In the genomic region with DNA sequence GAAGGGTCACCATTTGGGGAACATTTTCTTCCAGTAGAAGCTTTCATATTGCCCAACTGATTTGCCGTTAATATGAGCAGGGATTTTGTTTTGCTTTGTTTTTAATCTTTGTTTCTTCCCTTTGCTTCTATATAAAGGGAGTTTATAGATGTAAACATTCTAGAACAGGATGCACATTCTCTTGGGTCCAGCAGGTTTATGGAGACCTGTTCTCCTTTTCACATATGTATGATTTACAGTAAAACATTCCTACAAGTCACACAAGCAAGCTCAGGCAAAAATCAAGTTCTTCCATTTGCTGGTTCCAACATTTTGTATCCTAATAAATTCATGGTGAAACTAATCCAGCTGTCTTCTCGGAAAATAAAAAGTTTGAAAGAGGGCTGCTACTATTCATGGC, we compare ENCODE assay signal across 31 cellular contexts.
"Had no signal": no experiment of that assay in that cellular context is flagged by ENCODE, and none has a peak within 500 bp of the region (broad histone marks: within the 10 kb centered on the region; RNA-seq: fewer than 3 reads in every experiment).

No MANE protein-coding gene starts in this region.

- H3K27ac ChIP-seq: adrenal gland, ascending aorta, body of pancreas, brain microvascular endothelial cell, breast epithelium, cardiac muscle cell had no signal

- H3K36me3 ChIP-seq: adrenal gland, ascending aorta, brain microvascular endothelial cell, breast epithelium, cardiac muscle cell had no signal

- H3K4me3 ChIP-seq: adrenal gland, ascending aorta, body of pancreas, breast epithelium, cardiac muscle cell had no signal

- H3K4me1 ChIP-seq: adrenal gland, ascending aorta, body of pancreas, breast epithelium had no signal

- H3K27me3 ChIP-seq: adrenal gland, ascending aorta, body of pancreas, brain microvascular endothelial cell, breast epithelium, cardiac muscle cell had no signal

- FAIRE-seq: astrocyte, bronchial epithelial cell had no signal

- H3K9me3 ChIP-seq: adrenal gland, ascending aorta, body of pancreas had no signal

- DNase-seq: activated effector memory CD4-positive, alpha-beta T cell treated with anti-CD3 and anti-CD28 coated beads, Interleukin-2, amount 50 U/mL, for 16 hours; activated effector memory CD4-positive, alpha-beta T cell treated with Interleukin-2 at 50 U/mL for 16 hours; activated gamma-delta T cell; activated gamma-delta T cell treated with Interleukin-2 at 50 U/mL for 16 hours; activated naive CD4-positive, alpha-beta T cell; activated naive CD4-positive, alpha-beta T cell treated with anti-CD3 and anti-CD28 coated beads for 36 hours; activated naive CD4-positive, alpha-beta T cell treated with anti-CD3 and anti-CD28 coated beads, Interleukin-2, amount 10 ng/mL, durations not matched to agents 7 days and 5 days; activated naive CD4-positive, alpha-beta T cell treated with anti-CD3 and anti-CD28 coated beads, Interleukin-2, amount 50 U/mL, for 16 hours; activated naive CD4-positive, alpha-beta T cell treated with Interleukin-2 at 50 U/mL for 16 hours; activated naive CD8-positive, alpha-beta T cell treated with anti-CD3 and anti-CD28 coated beads for 36 hours; activated naive CD8-positive, alpha-beta T cell treated with anti-CD3 and anti-CD28 coated beads, Interleukin-2, amount 10 ng/mL, durations not matched to agents 7 days and 5 days; activated naive CD8-positive, alpha-beta T cell treated with anti-CD3 and anti-CD28 coated beads, Interleukin-2, amount 50 U/mL, for 24 hours; activated T-cell treated with anti-CD3 and anti-CD28 coated beads, Interleukin-2, amount 50 U/mL, for 24 hours; activated T-cell treated with anti-CD3 and anti-CD28 coated beads, Interleukin-2, amount 50 U/mL, for 4 hours; activated T-cell treated with anti-CD3 and anti-CD28 coated beads, Interleukin-2, amount 50 U/mL, for 48 hours; activated T-cell treated with anti-CD3 and anti-CD28 coated beads, Interleukin-2, amount 50 U/mL, for 72 hours; adrenal gland; amniotic stem cell; amygdala; anterior cingulate cortex; aorta; body of pancreas; brain microvascular endothelial cell; caudate nucleus; central memory CD4-positive, alpha-beta T cell; cerebellar nuclear complex had no signal
